In genomic region chr1:154478639-154479038, GRCh38 we compare ENCODE assay signal across 9 cellular contexts. TPM values are rescaled to one million over a fixed set of nuclear protein-coding genes. Genes with fewer than 3 reads are reported as not detected.
DNase-seq lines count a peak whose midpoint lies in the region; ATAC-seq and TF ChIP-seq lines count a peak whose summit lies in the region.
"Had no signal": no experiment of that assay in that cellular context is flagged by ENCODE, and none has a peak within 500 bp of the region (broad histone marks: within the 10 kb centered on the region; RNA-seq: fewer than 3 reads in every experiment).

No MANE protein-coding gene starts in this region.

- no peaks in the 10 kb centered on the region for H3K36me3 Mint-ChIP-seq in activated CD4-positive, alpha-beta T cell treated with anti-CD3 and anti-CD28 coated beads, Interleukin-2, amount 10 ng/mL, durations not matched to agents 7 days and 5 days (ENCODE audit: low read depth)

- H3K36me3 ChIP-seq in GM06990 (ENCODE audit: control insufficient read depth, insufficient read depth, low read length), result no peaks in the 10 kb centered on the region
- no peaks in the 10 kb centered on the region for H3K36me3 ChIP-seq in mucosa of descending colon (ENCODE audit: low read depth)
- H3K36me3 ChIP-seq: cardiac muscle cell had no signal

- no peak overlapping the region for H3K27ac Mint-ChIP-seq in activated CD4-positive, alpha-beta T cell treated with anti-CD3 and anti-CD28 coated beads, Interleukin-2, amount 10 ng/mL, durations not matched to agents 7 days and 5 days

- no peak overlapping the region for H3K4me3 ChIP-seq in GM06990 (replicated peaks; ENCODE audit: low read depth, low read length)
- H3K4me3 ChIP-seq in mucosa of descending colon, result no peak overlapping the region
- H3K4me3 ChIP-seq: cardiac muscle cell had no signal

- peak; percentile 9 for TF ChIP-seq CTCF in GM06990 (IDR thresholded peaks at IDR 0.05; ENCODE audit: insufficient read depth, low read length, poor library complexity, severe bottlenecking)
- TF ChIP-seq CTCF in mucosa of descending colon (IDR thresholded peaks at IDR 0.05), result no peak

- DNase-seq in GM06990 (ENCODE audit: extremely low read depth, insufficient read length) (no peak), M059J (ENCODE audit: low read depth) (peak; percentile 40), mucosa of descending colon (peak in 1 of 3 donors; percentile 65), activated gamma-delta T cell treated with Interleukin-2 at 50 U/mL for 16 hours (no peak)
- peak; percentile 49 for DNase-seq in activated CD4-positive, alpha-beta T cell treated with anti-CD3 and anti-CD28 coated beads, Interleukin-2, amount 10 ng/mL, durations not matched to agents 7 days and 5 days

- POLR2A ChIA-PET in activated CD4-positive, alpha-beta T cell treated with anti-CD3 and anti-CD28 coated beads, Interleukin-2, amount 10 ng/mL, durations not matched to agents 7 days and 5 days (lab: Charles Lee), result no interaction called here

- H3K9me3 Mint-ChIP-seq in activated CD4-positive, alpha-beta T cell treated with anti-CD3 and anti-CD28 coated beads, Interleukin-2, amount 10 ng/mL, durations not matched to agents 7 days and 5 days, result no peaks in the 10 kb centered on the region

- H3K4me1 Mint-ChIP-seq in activated CD4-positive, alpha-beta T cell treated with anti-CD3 and anti-CD28 coated beads, Interleukin-2, amount 10 ng/mL, durations not matched to agents 7 days and 5 days, result peaks cover 18% of the 10 kb centered on the region

- intact Hi-C loops in mucosa of descending colon (cut with DNase I, micrococcal nuclease), result loop anchor here in 1 of 2 donors (2.0 kb wide), 1 partner anchor 74 kb away; the partner anchor contains the start of gene IL6R

- no peak overlapping the region for H3K4me3 Mint-ChIP-seq in activated CD4-positive, alpha-beta T cell treated with anti-CD3 and anti-CD28 coated beads, Interleukin-2, amount 10 ng/mL, durations not matched to agents 7 days and 5 days

- H3K9me3 ChIP-seq in mucosa of descending colon, result no peaks in the 10 kb centered on the region

- ATAC-seq in mucosa of descending colon, result peak; percentile 39
- ATAC-seq in GM19455 (IDR thresholded peaks at IDR 0.05; ENCODE audit: unreplicated experiment), result no peak
- no peak for ATAC-seq in GM21528 (IDR thresholded peaks at IDR 0.05; ENCODE audit: low FRiP score, unreplicated experiment)
- no peak for ATAC-seq in HG02763 (IDR thresholded peaks at IDR 0.05; ENCODE audit: unreplicated experiment)

- CTCF ChIA-PET in activated CD4-positive, alpha-beta T cell treated with anti-CD3 and anti-CD28 coated beads, Interleukin-2, amount 10 ng/mL, durations not matched to agents 7 days and 5 days (lab: Charles Lee), result interaction anchor here (1.0 to 2.8 kb wide), 13 partner anchors 9 to 100 kb away, joined by 3 to 12 read pairs (median 4); no protein-coding TSS in a partner anchor

- H3K4me1 ChIP-seq in mucosa of descending colon (ENCODE audit: low read depth), result peaks cover 18% of the 10 kb centered on the region

- H3K27me3 Mint-ChIP-seq in activated CD4-positive, alpha-beta T cell treated with anti-CD3 and anti-CD28 coated beads, Interleukin-2, amount 10 ng/mL, durations not matched to agents 7 days and 5 days, result peaks cover 5% of the 10 kb centered on the region

- no peaks in the 10 kb centered on the region for H3K27me3 ChIP-seq in GM06990 (replicated peaks; ENCODE audit: control insufficient read depth, insufficient read depth, low read length)
- H3K27me3 ChIP-seq: cardiac muscle cell had no signal

RNA-seq across cellular contexts. Expression of gene TDRD10, which starts 23.4 kb away (rescaled TPM):
- not detected in 2 replicates for total RNA-seq in M059J (2014; rRNA removed; shearing (Covaris generic))
- total RNA-seq in activated CD4-positive, alpha-beta T cell treated with anti-CD3 and anti-CD28 coated beads, Interleukin-2, amount 10 ng/mL, durations not matched to agents 7 days and 5 days, result not detected
- total RNA-seq in mucosa of descending colon, result 1 to 10 TPM in 1 of 3 donors, under 1 TPM in 2; 0.65 to 2.0 (median 0.72) TPM

RNA-seq across cellular contexts. Expression of gene SHE, which starts 23.6 kb away (rescaled TPM):
- total RNA-seq in M059J (2014; rRNA removed; shearing (Covaris generic)), result not detected in 2 replicates
- total RNA-seq in activated CD4-positive, alpha-beta T cell treated with anti-CD3 and anti-CD28 coated beads, Interleukin-2, amount 10 ng/mL, durations not matched to agents 7 days and 5 days, result not detected
- total RNA-seq in mucosa of descending colon, result 1 to 10 TPM; 3.6 to 7.7 (median 6.0) TPM

Comparison
In these comparisons a context has a peak if more than half of its experiments do, and no peak if none do; other contexts are left out.
1. DNase-seq: peak in M059J (single experiment) and activated CD4-positive, alpha-beta T cell treated with anti-CD3 and anti-CD28 coated beads, Interleukin-2, amount 10 ng/mL, durations not matched to agents 7 days and 5 days (single experiment); none in GM06990 (single experiment) and activated gamma-delta T cell treated with Interleukin-2 at 50 U/mL for 16 hours (single experiment).